ENCODE assay signal across 9 cellular contexts in the genomic region with DNA sequence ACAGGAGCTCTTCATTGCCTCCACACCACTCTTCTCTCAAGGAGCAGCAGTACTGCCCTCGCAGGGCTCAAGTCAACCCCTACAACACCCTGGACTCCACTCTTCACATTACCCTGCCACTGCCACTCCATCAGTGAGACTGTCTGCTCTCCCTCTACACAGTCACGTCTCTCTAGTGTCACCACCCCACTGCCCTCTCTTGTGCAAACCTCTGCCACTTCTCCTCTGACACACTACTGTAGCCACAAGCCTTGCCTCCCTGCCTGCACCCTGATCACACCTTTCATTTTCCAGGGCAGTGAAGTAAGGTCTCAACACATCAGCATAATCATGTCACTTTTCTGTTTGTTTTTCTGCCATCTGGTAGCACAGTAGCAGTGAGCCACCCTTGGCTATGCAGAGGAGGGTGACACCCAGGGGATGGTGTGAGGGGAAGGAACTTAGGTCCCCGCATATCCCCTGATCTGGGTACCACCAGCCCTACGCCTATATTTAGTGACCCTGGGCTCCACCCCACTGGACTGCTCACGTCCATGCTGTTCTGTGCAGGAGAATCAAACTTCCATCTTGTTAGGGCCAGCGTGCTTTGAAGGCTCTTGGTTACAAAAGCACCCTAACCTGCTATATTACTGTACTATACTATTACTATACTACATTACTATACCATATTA. TPM values are rescaled to one million over a fixed set of nuclear protein-coding genes. Genes with fewer than 3 reads are reported as not detected.
A peak's percentile ranks its signal among the peaks of the same experiment; 100 is the strongest.
DNase-seq lines count a peak whose midpoint lies in the region; ATAC-seq and TF ChIP-seq lines count a peak whose summit lies in the region.
"Had no signal": no experiment of that assay in that cellular context is flagged by ENCODE, and none has a peak within 500 bp of the region (broad histone marks: within the 10 kb centered on the region; RNA-seq: fewer than 3 reads in every experiment).

No MANE protein-coding gene starts in this region.

- H3K36me3 ChIP-seq in iPS-18a (ENCODE audit: control insufficient read depth, low read depth, low read length): no peaks in the 10 kb centered on the region
- H3K36me3 ChIP-seq in thoracic aorta: no peaks in the 10 kb centered on the region
- H3K36me3 ChIP-seq: SJSA1 had no signal

- H3K27ac ChIP-seq in iPS-18a (ENCODE audit: low read length): no peak overlapping the region
- no peak overlapping the region for H3K27ac ChIP-seq in thoracic aorta

- H3K9me3 ChIP-seq in iPS-18a (ENCODE audit: control insufficient read depth, low read depth, low read length): no peaks in the 10 kb centered on the region
- H3K9me3 ChIP-seq in thoracic aorta: no peaks in the 10 kb centered on the region
- H3K9me3 ChIP-seq: SJSA1 had no signal

- peaks cover 9% of the 10 kb centered on the region for H3K27me3 ChIP-seq in iPS-18a (ENCODE audit: control insufficient read depth, insufficient read depth, low read length)
- no peaks in the 10 kb centered on the region for H3K27me3 ChIP-seq in thoracic aorta (replicated peaks; ENCODE audit: insufficient read depth)
- H3K27me3 ChIP-seq: SJSA1 had no signal

- peaks cover 8% of the 10 kb centered on the region for H3K36me3 Mint-ChIP-seq in activated naive CD4-positive, alpha-beta T cell treated with anti-CD3 and anti-CD28 coated beads for 36 hours (ENCODE audit: low read depth)
- H3K36me3 Mint-ChIP-seq in activated CD4-positive, alpha-beta memory T cell treated with anti-CD3 and anti-CD28 coated beads, Interleukin-2, amount 10 ng/mL, durations not matched to agents 7 days and 5 days (ENCODE audit: low read depth): peaks cover 3% of the 10 kb centered on the region

- H3K9me3 Mint-ChIP-seq in activated naive CD4-positive, alpha-beta T cell treated with anti-CD3 and anti-CD28 coated beads for 36 hours: no peaks in the 10 kb centered on the region
- no peaks in the 10 kb centered on the region for H3K9me3 Mint-ChIP-seq in activated CD4-positive, alpha-beta memory T cell treated with anti-CD3 and anti-CD28 coated beads, Interleukin-2, amount 10 ng/mL, durations not matched to agents 7 days and 5 days

- intact Hi-C loops in activated naive CD4-positive, alpha-beta T cell treated with anti-CD3 and anti-CD28 coated beads for 36 hours (cut with micrococcal nuclease): no loop called here

- CTCF ChIA-PET in activated naive CD4-positive, alpha-beta T cell treated with anti-CD3 and anti-CD28 coated beads for 36 hours (lab: Charles Lee): interaction anchor here (0.9 to 2.9 kb wide), 8 partner anchors 11 to 138 kb away, joined by 3 to 21 read pairs (median 6); partner anchors contain the start of gene GLRX3
- CTCF ChIA-PET in activated CD4-positive, alpha-beta memory T cell treated with anti-CD3 and anti-CD28 coated beads, Interleukin-2, amount 10 ng/mL, durations not matched to agents 7 days and 5 days (lab: Charles Lee): interaction anchor here (0.6 to 3.2 kb wide), 18 partner anchors 10 to 1074 kb away, joined by 3 to 32 read pairs (median 4); partner anchors contain the start of gene GLRX3

- DNase-seq in activated naive CD4-positive, alpha-beta T cell treated with anti-CD3 and anti-CD28 coated beads for 36 hours: peak; percentile 39
- no peak for DNase-seq in activated naive CD4-positive, alpha-beta T cell treated with anti-CD3 and anti-CD28 coated beads, Interleukin-2, amount 50 U/mL, for 16 hours
- DNase-seq in activated CD4-positive, alpha-beta memory T cell treated with anti-CD3 and anti-CD28 coated beads, Interleukin-2, amount 10 ng/mL, durations not matched to agents 7 days and 5 days: peak; percentile 42
- no peak for DNase-seq in thoracic aorta (ENCODE audit: low spot score)
- DNase-seq in NCI-H226: no peak

- peak overlapping the region; percentile 36 for H3K27ac Mint-ChIP-seq in activated naive CD4-positive, alpha-beta T cell treated with anti-CD3 and anti-CD28 coated beads for 36 hours
- peak overlapping the region; percentile 76 for H3K27ac Mint-ChIP-seq in activated CD4-positive, alpha-beta memory T cell treated with anti-CD3 and anti-CD28 coated beads, Interleukin-2, amount 10 ng/mL, durations not matched to agents 7 days and 5 days

- peaks cover 45% of the 10 kb centered on the region for H3K4me1 Mint-ChIP-seq in activated naive CD4-positive, alpha-beta T cell treated with anti-CD3 and anti-CD28 coated beads for 36 hours (ENCODE audit: low read depth)
- peaks cover 52% of the 10 kb centered on the region for H3K4me1 Mint-ChIP-seq in activated CD4-positive, alpha-beta memory T cell treated with anti-CD3 and anti-CD28 coated beads, Interleukin-2, amount 10 ng/mL, durations not matched to agents 7 days and 5 days

- H3K4me3 ChIP-seq in iPS-18a (ENCODE audit: low read length): peak overlapping the region; percentile 76
- peak overlapping the region; percentile 81 for H3K4me3 ChIP-seq in thoracic aorta

- no peak overlapping the region for H3K9ac ChIP-seq in iPS-18a (ENCODE audit: low read length)

- no peaks in the 10 kb centered on the region for H3K27me3 Mint-ChIP-seq in activated naive CD4-positive, alpha-beta T cell treated with anti-CD3 and anti-CD28 coated beads for 36 hours (ENCODE audit: low read depth)
- H3K27me3 Mint-ChIP-seq in activated CD4-positive, alpha-beta memory T cell treated with anti-CD3 and anti-CD28 coated beads, Interleukin-2, amount 10 ng/mL, durations not matched to agents 7 days and 5 days: no peaks in the 10 kb centered on the region

- no peak for TF ChIP-seq CTCF in thoracic aorta (IDR thresholded peaks at IDR 0.05)

- peak overlapping the region; percentile 54 for H3K4me3 Mint-ChIP-seq in activated naive CD4-positive, alpha-beta T cell treated with anti-CD3 and anti-CD28 coated beads for 36 hours
- H3K4me3 Mint-ChIP-seq in activated CD4-positive, alpha-beta memory T cell treated with anti-CD3 and anti-CD28 coated beads, Interleukin-2, amount 10 ng/mL, durations not matched to agents 7 days and 5 days: peak overlapping the region; percentile 95

- ATAC-seq in thoracic aorta (ENCODE audit: insufficient number of reproducible peaks, low FRiP score, low read depth) (no peak), HG03439 (IDR thresholded peaks at IDR 0.05; ENCODE audit: unreplicated experiment) (no peak), HG02870 (IDR thresholded peaks at IDR 0.05; ENCODE audit: unreplicated experiment) (no peak)

- POLR2A ChIA-PET in activated CD4-positive, alpha-beta memory T cell treated with anti-CD3 and anti-CD28 coated beads, Interleukin-2, amount 10 ng/mL, durations not matched to agents 7 days and 5 days (lab: Charles Lee): interaction anchor here (0.9 to 4.1 kb wide), 11 partner anchors 11 to 1073 kb away, joined by 3 to 198 read pairs (median 11); partner anchors contain the start of genes GLRX3 and MGMT

- peaks cover 5% of the 10 kb centered on the region for H3K4me1 ChIP-seq in iPS-18a (ENCODE audit: control insufficient read depth, low read depth, low read length)
- peaks cover 12 to 28% of the 10 kb centered on the region in 2 donors for H3K4me1 ChIP-seq in thoracic aorta (ENCODE audit: control insufficient read depth in 1 of 2, low read depth in 2 of 2)

RNA-seq across cellular contexts. Expression of gene C10orf143, which starts 1.6 kb away (rescaled TPM):
- total RNA-seq in activated naive CD4-positive, alpha-beta T cell treated with anti-CD3 and anti-CD28 coated beads for 36 hours: 1 to 10 TPM; 3.3 to 3.5 TPM
- 1 to 10 TPM; 2.5 TPM for total RNA-seq in activated CD4-positive, alpha-beta memory T cell treated with anti-CD3 and anti-CD28 coated beads, Interleukin-2, amount 10 ng/mL, durations not matched to agents 7 days and 5 days
- total RNA-seq in thoracic aorta: not detected

RNA-seq across cellular contexts. Expression of gene GLRX3, which starts 27.1 kb away (rescaled TPM):
- total RNA-seq in activated naive CD4-positive, alpha-beta T cell treated with anti-CD3 and anti-CD28 coated beads for 36 hours: 10 to 100 TPM; 86.2 to 86.5 TPM
- total RNA-seq in activated CD4-positive, alpha-beta memory T cell treated with anti-CD3 and anti-CD28 coated beads, Interleukin-2, amount 10 ng/mL, durations not matched to agents 7 days and 5 days: 10 to 100 TPM; 73.8 to 83.7 TPM
- 10 to 100 TPM; 41.6 to 43.1 TPM for total RNA-seq in thoracic aorta

Comparison
In these comparisons a context has a peak if more than half of its experiments do, and no peak if none do; other contexts are left out.
1. DNase-seq: peak in activated naive CD4-positive, alpha-beta T cell treated with anti-CD3 and anti-CD28 coated beads for 36 hours (single experiment) and activated CD4-positive, alpha-beta memory T cell treated with anti-CD3 and anti-CD28 coated beads, Interleukin-2, amount 10 ng/mL, durations not matched to agents 7 days and 5 days (single experiment); none in activated naive CD4-positive, alpha-beta T cell treated with anti-CD3 and anti-CD28 coated beads, Interleukin-2, amount 50 U/mL, for 16 hours (single experiment), thoracic aorta (single experiment) and NCI-H226 (single experiment).